1 cellular context compared by ENCODE assay signal in the genomic region with DNA sequence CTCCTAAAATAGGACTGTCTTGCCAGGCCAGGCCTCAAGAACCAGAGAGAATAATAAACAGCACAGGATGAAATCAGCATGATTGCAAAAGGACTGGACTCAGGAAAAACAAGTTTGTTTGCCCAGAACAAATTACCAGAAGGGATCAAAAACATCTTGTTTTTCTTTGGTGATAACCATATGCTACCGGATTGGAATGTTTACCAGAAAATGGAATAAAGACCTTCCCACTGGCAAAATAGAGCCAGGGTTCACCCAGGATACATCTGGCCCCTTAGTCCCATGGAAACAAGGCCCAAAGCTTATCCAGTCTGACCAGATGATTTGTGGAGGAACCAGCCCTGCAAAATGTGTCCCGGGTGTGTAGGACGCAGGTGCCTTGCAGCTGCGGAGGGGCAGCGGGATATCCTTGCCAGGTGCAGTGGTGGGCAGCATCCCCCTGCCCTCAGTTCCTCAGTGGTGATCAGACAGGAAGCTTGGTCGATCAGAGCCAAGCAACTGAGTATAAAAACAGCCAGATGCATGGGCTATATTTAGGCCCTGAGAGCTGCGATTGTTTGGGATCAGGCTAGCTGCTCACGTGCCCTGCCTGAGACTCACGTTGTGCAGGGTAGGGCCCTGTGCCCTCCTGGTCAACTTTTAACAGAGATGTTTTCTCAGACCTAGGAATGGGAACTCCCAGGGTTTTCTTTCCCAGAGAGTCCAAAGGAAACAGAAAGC.
TF ChIP-seq lines count a peak whose summit lies in the region.

No MANE protein-coding gene starts in this region.

TF ChIP-seq in HepG2, 621 proteins besides CTCF, POLR2A, EP300 and RAD21 (continued from another document and continues in another):
- TF ChIP-seq, protein P1, sequence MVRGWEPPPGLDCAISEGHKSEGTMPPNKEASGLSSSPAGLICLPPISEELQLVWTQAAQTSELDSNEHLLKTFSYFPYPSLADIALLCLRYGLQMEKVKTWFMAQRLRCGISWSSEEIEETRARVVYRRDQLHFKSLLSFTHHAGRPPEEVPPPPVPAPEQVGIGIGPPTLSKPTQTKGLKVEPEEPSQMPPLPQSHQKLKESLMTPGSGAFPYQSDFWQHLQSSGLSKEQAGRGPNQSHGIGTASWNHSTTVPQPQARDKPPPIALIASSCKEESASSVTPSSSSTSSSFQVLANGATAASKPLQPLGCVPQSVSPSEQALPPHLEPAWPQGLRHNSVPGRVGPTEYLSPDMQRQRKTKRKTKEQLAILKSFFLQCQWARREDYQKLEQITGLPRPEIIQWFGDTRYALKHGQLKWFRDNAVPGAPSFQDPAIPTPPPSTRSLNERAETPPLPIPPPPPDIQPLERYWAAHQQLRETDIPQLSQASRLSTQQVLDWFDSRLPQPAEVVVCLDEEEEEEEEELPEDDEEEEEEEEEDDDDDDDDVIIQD (CRISPR knock-in tag; IDR thresholded peaks at IDR 0.05; ENCODE audit: low read depth), result peak; percentile 57; the same call in 1 of the 2 replicates
- TF ChIP-seq, protein P2, sequence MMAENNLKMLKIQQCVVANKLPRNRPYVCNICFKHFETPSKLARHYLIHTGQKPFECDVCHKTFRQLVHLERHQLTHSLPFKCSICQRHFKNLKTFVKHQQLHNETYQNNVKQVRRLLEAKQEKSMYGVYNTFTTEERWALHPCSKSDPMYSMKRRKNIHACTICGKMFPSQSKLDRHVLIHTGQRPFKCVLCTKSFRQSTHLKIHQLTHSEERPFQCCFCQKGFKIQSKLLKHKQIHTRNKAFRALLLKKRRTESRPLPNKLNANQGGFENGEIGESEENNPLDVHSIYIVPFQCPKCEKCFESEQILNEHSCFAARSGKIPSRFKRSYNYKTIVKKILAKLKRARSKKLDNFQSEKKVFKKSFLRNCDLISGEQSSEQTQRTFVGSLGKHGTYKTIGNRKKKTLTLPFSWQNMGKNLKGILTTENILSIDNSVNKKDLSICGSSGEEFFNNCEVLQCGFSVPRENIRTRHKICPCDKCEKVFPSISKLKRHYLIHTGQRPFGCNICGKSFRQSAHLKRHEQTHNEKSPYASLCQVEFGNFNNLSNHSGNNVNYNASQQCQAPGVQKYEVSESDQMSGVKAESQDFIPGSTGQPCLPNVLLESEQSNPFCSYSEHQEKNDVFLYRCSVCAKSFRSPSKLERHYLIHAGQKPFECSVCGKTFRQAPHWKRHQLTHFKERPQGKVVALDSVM (CRISPR knock-in tag; IDR thresholded peaks at IDR 0.05), result no peak
- TF ChIP-seq, protein P3, sequence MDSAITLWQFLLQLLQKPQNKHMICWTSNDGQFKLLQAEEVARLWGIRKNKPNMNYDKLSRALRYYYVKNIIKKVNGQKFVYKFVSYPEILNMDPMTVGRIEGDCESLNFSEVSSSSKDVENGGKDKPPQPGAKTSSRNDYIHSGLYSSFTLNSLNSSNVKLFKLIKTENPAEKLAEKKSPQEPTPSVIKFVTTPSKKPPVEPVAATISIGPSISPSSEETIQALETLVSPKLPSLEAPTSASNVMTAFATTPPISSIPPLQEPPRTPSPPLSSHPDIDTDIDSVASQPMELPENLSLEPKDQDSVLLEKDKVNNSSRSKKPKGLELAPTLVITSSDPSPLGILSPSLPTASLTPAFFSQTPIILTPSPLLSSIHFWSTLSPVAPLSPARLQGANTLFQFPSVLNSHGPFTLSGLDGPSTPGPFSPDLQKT (CRISPR knock-in tag; IDR thresholded peaks at IDR 0.05; ENCODE audit: borderline replicate concordance), result no peak
- TF ChIP-seq MTA1 (CRISPR knock-in tag; IDR thresholded peaks at IDR 0.05; ENCODE audit: borderline replicate concordance), result peak; percentile 72
- no peak for TF ChIP-seq MBD4 (IDR thresholded peaks at IDR 0.05; ENCODE audit: borderline replicate concordance, low read length)
- no peak for TF ChIP-seq ZNF136 (CRISPR knock-in tag; IDR thresholded peaks at IDR 0.05; ENCODE audit: low read depth)
- TF ChIP-seq ZSCAN21 (CRISPR knock-in tag; IDR thresholded peaks at IDR 0.05; ENCODE audit: borderline replicate concordance), result no peak; the same call in 1 of the 2 replicates
- peak; percentile 76; the same call in 1 of the 2 replicates for TF ChIP-seq KLF11 (CRISPR knock-in tag; IDR thresholded peaks at IDR 0.05)
- TF ChIP-seq NR0B2 (CRISPR knock-in tag; IDR thresholded peaks at IDR 0.05), result no peak
- no peak for TF ChIP-seq REL (CRISPR knock-in tag; conservative IDR thresholded peaks at IDR 0.05)
- 0 out of 2 replicates have a peak, but pooled peaks have one; percentile 39 for TF ChIP-seq ZNF572 (CRISPR knock-in tag; IDR thresholded peaks at IDR 0.05)
- TF ChIP-seq ZNF792 (CRISPR knock-in tag; IDR thresholded peaks at IDR 0.05), result 0 out of 2 replicates have a peak, but pooled peaks have one; percentile 14
- TF ChIP-seq ZNF205 (CRISPR knock-in tag; IDR thresholded peaks at IDR 0.05), result no peak
- TF ChIP-seq MZF1 (CRISPR knock-in tag; IDR thresholded peaks at IDR 0.05; ENCODE audit: borderline replicate concordance), result no peak
- no peak for TF ChIP-seq ZBTB3 (CRISPR knock-in tag; IDR thresholded peaks at IDR 0.05; ENCODE audit: borderline replicate concordance, low read depth)
- TF ChIP-seq, protein P4, sequence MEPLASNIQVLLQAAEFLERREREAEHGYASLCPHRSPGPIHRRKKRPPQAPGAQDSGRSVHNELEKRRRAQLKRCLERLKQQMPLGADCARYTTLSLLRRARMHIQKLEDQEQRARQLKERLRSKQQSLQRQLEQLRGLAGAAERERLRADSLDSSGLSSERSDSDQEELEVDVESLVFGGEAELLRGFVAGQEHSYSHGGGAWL (CRISPR knock-in tag; IDR thresholded peaks at IDR 0.05), result peak; percentile 40; the same call in 1 of the 2 replicates
- TF ChIP-seq ZNF580 (CRISPR knock-in tag; IDR thresholded peaks at IDR 0.05; ENCODE audit: borderline replicate concordance, low read depth), result no peak
- TF ChIP-seq SCMH1 (CRISPR knock-in tag; IDR thresholded peaks at IDR 0.05; ENCODE audit: borderline replicate concordance), result no peak
- TF ChIP-seq ZNF766 (CRISPR knock-in tag; IDR thresholded peaks at IDR 0.05; ENCODE audit: borderline replicate concordance), result no peak
- TF ChIP-seq, protein P5, sequence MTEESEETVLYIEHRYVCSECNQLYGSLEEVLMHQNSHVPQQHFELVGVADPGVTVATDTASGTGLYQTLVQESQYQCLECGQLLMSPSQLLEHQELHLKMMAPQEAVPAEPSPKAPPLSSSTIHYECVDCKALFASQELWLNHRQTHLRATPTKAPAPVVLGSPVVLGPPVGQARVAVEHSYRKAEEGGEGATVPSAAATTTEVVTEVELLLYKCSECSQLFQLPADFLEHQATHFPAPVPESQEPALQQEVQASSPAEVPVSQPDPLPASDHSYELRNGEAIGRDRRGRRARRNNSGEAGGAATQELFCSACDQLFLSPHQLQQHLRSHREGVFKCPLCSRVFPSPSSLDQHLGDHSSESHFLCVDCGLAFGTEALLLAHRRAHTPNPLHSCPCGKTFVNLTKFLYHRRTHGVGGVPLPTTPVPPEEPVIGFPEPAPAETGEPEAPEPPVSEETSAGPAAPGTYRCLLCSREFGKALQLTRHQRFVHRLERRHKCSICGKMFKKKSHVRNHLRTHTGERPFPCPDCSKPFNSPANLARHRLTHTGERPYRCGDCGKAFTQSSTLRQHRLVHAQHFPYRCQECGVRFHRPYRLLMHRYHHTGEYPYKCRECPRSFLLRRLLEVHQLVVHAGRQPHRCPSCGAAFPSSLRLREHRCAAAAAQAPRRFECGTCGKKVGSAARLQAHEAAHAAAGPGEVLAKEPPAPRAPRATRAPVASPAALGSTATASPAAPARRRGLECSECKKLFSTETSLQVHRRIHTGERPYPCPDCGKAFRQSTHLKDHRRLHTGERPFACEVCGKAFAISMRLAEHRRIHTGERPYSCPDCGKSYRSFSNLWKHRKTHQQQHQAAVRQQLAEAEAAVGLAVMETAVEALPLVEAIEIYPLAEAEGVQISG (CRISPR knock-in tag; IDR thresholded peaks at IDR 0.05), result peak; percentile 61; the same call in 1 of the 2 replicates
- no peak for TF ChIP-seq GPBP1L1 (CRISPR knock-in tag; IDR thresholded peaks at IDR 0.05)
- TF ChIP-seq HOXA7 (CRISPR knock-in tag; IDR thresholded peaks at IDR 0.05), result no peak
- TF ChIP-seq THAP11 (CRISPR knock-in tag; IDR thresholded peaks at IDR 0.05), result peak; percentile 70
- TF ChIP-seq ZBTB4 (CRISPR knock-in tag; IDR thresholded peaks at IDR 0.05; ENCODE audit: borderline replicate concordance), result peak; percentile 70; the same call in 1 of the 2 replicates
- no peak for TF ChIP-seq SMARCC2 (IDR thresholded peaks at IDR 0.05)
- no peak for TF ChIP-seq ZNF550 (CRISPR knock-in tag; IDR thresholded peaks at IDR 0.05; ENCODE audit: borderline replicate concordance)
- no peak; the same call in 1 of the 2 replicates for TF ChIP-seq ZNF589 (CRISPR knock-in tag; conservative IDR thresholded peaks at IDR 0.05)
- no peak for TF ChIP-seq ZNF790 (CRISPR knock-in tag; IDR thresholded peaks at IDR 0.05; ENCODE audit: borderline replicate concordance)
- no peak for TF ChIP-seq MEIS1 (CRISPR knock-in tag; IDR thresholded peaks at IDR 0.05; ENCODE audit: borderline replicate concordance)
- peak; percentile 100 for TF ChIP-seq FOXO1 (CRISPR knock-in tag; IDR thresholded peaks at IDR 0.05)
- TF ChIP-seq, protein P6, sequence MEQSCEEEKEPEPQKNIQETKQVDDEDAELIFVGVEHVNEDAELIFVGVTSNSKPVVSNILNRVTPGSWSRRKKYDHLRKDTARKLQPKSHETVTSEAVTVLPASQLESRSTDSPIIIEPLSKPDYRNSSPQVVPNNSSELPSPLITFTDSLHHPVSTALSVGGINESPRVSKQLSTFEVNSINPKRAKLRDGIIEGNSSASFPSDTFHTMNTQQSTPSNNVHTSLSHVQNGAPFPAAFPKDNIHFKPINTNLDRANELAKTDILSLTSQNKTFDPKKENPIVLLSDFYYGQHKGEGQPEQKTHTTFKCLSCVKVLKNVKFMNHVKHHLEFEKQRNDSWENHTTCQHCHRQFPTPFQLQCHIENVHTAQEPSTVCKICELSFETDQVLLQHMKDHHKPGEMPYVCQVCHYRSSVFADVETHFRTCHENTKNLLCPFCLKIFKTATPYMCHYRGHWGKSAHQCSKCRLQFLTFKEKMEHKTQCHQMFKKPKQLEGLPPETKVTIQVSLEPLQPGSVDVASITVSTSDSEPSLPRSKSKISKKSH (CRISPR knock-in tag; IDR thresholded peaks at IDR 0.05; ENCODE audit: borderline replicate concordance), result no peak
- peak; percentile 88 for TF ChIP-seq BCL6 (CRISPR knock-in tag; IDR thresholded peaks at IDR 0.05)
- TF ChIP-seq NFATC3 (CRISPR knock-in tag; IDR thresholded peaks at IDR 0.05), result no peak
- no peak for TF ChIP-seq ZUFSP (CRISPR knock-in tag; IDR thresholded peaks at IDR 0.05; ENCODE audit: borderline replicate concordance)
- no peak for TF ChIP-seq CENPT (CRISPR knock-in tag; IDR thresholded peaks at IDR 0.05; ENCODE audit: low read depth)
- TF ChIP-seq CENPX (CRISPR knock-in tag; IDR thresholded peaks at IDR 0.05), result no peak
- TF ChIP-seq GABPB1 (CRISPR knock-in tag; IDR thresholded peaks at IDR 0.05), result peak; percentile 43; the same call in 1 of the 2 replicates
- peak; percentile 43; the same call in 1 of the 2 replicates for TF ChIP-seq ZFP36L1 (CRISPR knock-in tag; IDR thresholded peaks at IDR 0.05)
- TF ChIP-seq, protein P7, sequence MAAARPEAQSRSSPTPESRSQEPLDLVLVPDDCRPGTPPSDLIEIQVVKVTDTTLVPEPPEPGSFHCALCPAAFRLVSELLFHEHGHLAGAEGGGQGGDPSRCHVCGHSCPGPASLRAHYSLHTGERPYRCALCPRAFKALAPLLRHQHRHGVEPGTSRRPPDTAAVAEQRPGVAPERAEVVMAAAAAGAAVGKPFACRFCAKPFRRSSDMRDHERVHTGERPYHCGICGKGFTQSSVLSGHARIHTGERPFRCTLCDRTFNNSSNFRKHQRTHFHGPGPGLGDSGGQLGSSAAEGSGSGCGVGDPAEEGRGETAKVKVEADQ (CRISPR knock-in tag; IDR thresholded peaks at IDR 0.05; ENCODE audit: borderline replicate concordance), result no peak
